In genomic region chr12:26229910-26230309, GRCh38 we compare ENCODE assay signal across 27 cellular contexts. TPM values are rescaled to one million over a fixed set of nuclear protein-coding genes. Genes with fewer than 3 reads are reported as not detected.
"Had no signal": no experiment of that assay in that cellular context is flagged by ENCODE, and none has a peak within 500 bp of the region (broad histone marks: within the 10 kb centered on the region; RNA-seq: fewer than 3 reads in every experiment).

No MANE protein-coding gene starts in this region.

- FAIRE-seq: bronchial epithelial cell, frontal cortex had no signal

- H3K4me3 ChIP-seq: coronary artery, dorsolateral prefrontal cortex had no signal

- H3K36me3 ChIP-seq: WERI-Rb-1 had no signal

- H3K27ac ChIP-seq: coronary artery, WERI-Rb-1 had no signal

- H3K27me3 ChIP-seq: dorsolateral prefrontal cortex had no signal

- ATAC-seq: activated CD4-positive, CD25-positive, alpha-beta regulatory T cell treated with anti-CD3 and anti-CD28 coated beads, Interleukin-2, amount 50 U/mL, for 24 hours; activated CD8-positive, alpha-beta T cell treated with anti-CD3 and anti-CD28 coated beads for 36 hours; activated T-cell treated with anti-CD3 and anti-CD28 coated beads, Interleukin-2, amount 50 U/mL, for 4 hours; activated T-helper 17 cell treated with anti-CD3 and anti-CD28 coated beads, Interleukin-2, amount 50 U/mL, for 72 hours; esophagus mucosa; T-helper 17 cell had no signal

- DNase-seq: activated B cell treated with CpG ODN at 0.5 μM for 24 hours; activated CD4-positive, alpha-beta T cell treated with anti-CD3 and anti-CD28 coated beads for 48 hours; activated CD4-positive, alpha-beta T cell treated with anti-CD3 and anti-CD28 coated beads, Interleukin-2, amount 50 U/mL, for 1 hour; activated CD4-positive, alpha-beta T cell treated with anti-CD3 and anti-CD28 coated beads, Interleukin-2, amount 50 U/mL, for 48 hours; activated CD8-positive, alpha-beta memory T cell treated with anti-CD3 and anti-CD28 coated beads for 24 hours; activated CD8-positive, alpha-beta T cell treated with anti-CD3 and anti-CD28 coated beads for 36 hours; activated effector memory CD4-positive, alpha-beta T cell treated with Interleukin-2 at 50 U/mL for 16 hours; activated gamma-delta T cell treated with Interleukin-2 at 50 U/mL for 16 hours; activated naive CD4-positive, alpha-beta T cell treated with anti-CD3 and anti-CD28 coated beads, Interleukin-2, amount 50 U/mL, for 16 hours; activated naive CD4-positive, alpha-beta T cell treated with Interleukin-2 at 50 U/mL for 16 hours; activated T-cell treated with anti-CD3 and anti-CD28 coated beads, Interleukin-2, amount 50 U/mL, for 4 hours; amygdala; aorta; dorsolateral prefrontal cortex; effector memory CD4-positive, alpha-beta T cell; endodermal cell; head of caudate nucleus; T-helper 1 cell; T-helper 17 cell; T1000; WERI-Rb-1 had no signal

RNA-seq across cellular contexts. Expression of gene SSPN, which starts 34.5 kb away (rescaled TPM):
- total RNA-seq: activated CD8-positive, alpha-beta T cell treated with anti-CD3 and anti-CD28 coated beads for 36 hours; activated T-cell treated with anti-CD3 and anti-CD28 coated beads, Interleukin-2, amount 50 U/mL, for 4 hours; activated T-helper 17 cell treated with anti-CD3 and anti-CD28 coated beads, Interleukin-2, amount 50 U/mL, for 72 hours had no signal
